ENCODE assay signal across 8 cellular contexts in genomic region chr5:42912184-42912766, GRCh38.
DNase-seq lines count a peak whose midpoint lies in the region; ATAC-seq, FAIRE-seq and TF ChIP-seq lines count a peak whose summit lies in the region.

No MANE protein-coding gene starts in this region.

- FAIRE-seq in GM12878 (lab: Jason Lieb, UNC) (peak; percentile 31), pancreas (lab: Jason Lieb, UNC) (no peak)

- H3K27ac Mint-ChIP-seq in neural crest cell (ENCODE audit: unreplicated experiment) = no peak overlapping the region
- no peak overlapping the region for H3K27ac Mint-ChIP-seq in activated T-helper 2 cell treated with anti-CD3 and anti-CD28 coated beads, Interferon-gamma antibody, Interleukin-2, Interleukin-4, amounts not matched to agents 10 μg/mL and 5 μg/mL and 100 μg/mL, durations not matched to agents 14 hours and 24 hours and 36 hours

- TF ChIP-seq CTCF in GM12878 (IDR thresholded peaks at IDR 0.05 in 2 of 3, conservative IDR thresholded peaks at IDR 0.05 in 1 of 3; ENCODE audit: control insufficient read depth in 2 of 3, extremely low read depth in 1 of 3, insufficient read depth in 1 of 3, low read depth in 3 of 3, low read length in 3 of 3) = peak; percentile 23 to 46 (median 33); a peak in 4 of 6 replicates
- peak; percentile 40 for TF ChIP-seq CTCF in neural crest cell (conservative IDR thresholded peaks at IDR 0.05)
- TF ChIP-seq CTCF in pancreas (IDR thresholded peaks at IDR 0.05) = peak in 1 of 4 donors; percentile 13

- no peaks in the 10 kb centered on the region for H3K9me3 Mint-ChIP-seq in neural crest cell
- no peaks in the 10 kb centered on the region for H3K9me3 Mint-ChIP-seq in activated T-helper 2 cell treated with anti-CD3 and anti-CD28 coated beads, Interferon-gamma antibody, Interleukin-2, Interleukin-4, amounts not matched to agents 10 μg/mL and 5 μg/mL and 100 μg/mL, durations not matched to agents 14 hours and 24 hours and 36 hours

- no peaks in the 10 kb centered on the region for H3K36me3 ChIP-seq in GM12878 (ENCODE audit: control insufficient read depth in 2 of 2, insufficient read depth in 2 of 2, low read length in 1 of 2)
- no peaks in the 10 kb centered on the region for H3K36me3 ChIP-seq in pancreas

- TF ChIP-seq POLR2A in GM12878 (IDR thresholded peaks at IDR 0.05; ENCODE audit: low read depth, low read length) = no peak

- peaks cover 8% of the 10 kb centered on the region for H3K4me1 Mint-ChIP-seq in neural crest cell
- H3K4me1 Mint-ChIP-seq in activated T-helper 2 cell treated with anti-CD3 and anti-CD28 coated beads, Interferon-gamma antibody, Interleukin-2, Interleukin-4, amounts not matched to agents 10 μg/mL and 5 μg/mL and 100 μg/mL, durations not matched to agents 14 hours and 24 hours and 36 hours (ENCODE audit: low read depth) = peaks cover 16% of the 10 kb centered on the region

- no peak overlapping the region for H3K9ac ChIP-seq in GM12878 (ENCODE audit: control insufficient read depth, insufficient read depth, low read length)

- DNase-seq in COLO829 (ENCODE audit: low spot score) (peak; percentile 39), HS-27A (ENCODE audit: low read depth) (peak; percentile 42), RPMI7951 (ENCODE audit: low read depth) (peak; percentile 63), GM12878 (ENCODE audit: low read depth, low spot score) (no peak), neural crest cell (ENCODE audit: low read depth, low spot score) (no peak), pancreas (no peak)
- DNase-seq in activated T-helper 2 cell treated with anti-CD3 and anti-CD28 coated beads, Interferon-gamma antibody, Interleukin-2, Interleukin-4, amounts not matched to agents 10 μg/mL and 5 μg/mL and 100 μg/mL, durations not matched to agents 14 hours and 24 hours and 36 hours (ENCODE audit: low spot score) = no peak

- no peaks in the 10 kb centered on the region for H4K20me1 ChIP-seq in GM12878 (ENCODE audit: control insufficient read depth, insufficient read depth)

- POLR2A ChIA-PET in GM12878 (lab: Charles Lee) = interaction anchor here (0.6 kb wide), 5 partner anchors 10 to 488 kb away, joined by 3 to 6 read pairs (median 4); no protein-coding TSS in a partner anchor

- WGBS in GM12878 (ENCODE audit: insufficient coverage, insufficient replicate concordance, low lambda C conversion rate, missing lambda C conversion rate) = 43% methylated on average over 8 of the region's 8 CpGs
- 68 to 82% methylated on average over 8 of the region's 8 CpGs for WGBS in pancreas, 2 donors

- peaks cover 4% of the 10 kb centered on the region; the same call in 1 of the 2 replicates for H3K4me1 ChIP-seq in GM12878 (ENCODE audit: control insufficient read depth, insufficient read depth, low read length)
- peaks cover 0 to 3% (median 0%) of the 10 kb centered on the region in 3 donors for H3K4me1 ChIP-seq in pancreas

- in situ Hi-C loops in GM12878 (cut with MboI) = no loop called here

- peak; percentile 59 for TF ChIP-seq RAD21 in GM12878 (IDR thresholded peaks at IDR 0.05; ENCODE audit: insufficient read depth, low read depth, low read length)

- H3K4me2 ChIP-seq in GM12878 (ENCODE audit: control insufficient read depth, insufficient read depth) = no peak overlapping the region

- BruUV-seq in GM12878 (replicated peaks; lab: Mats Ljungman, UMichigan) = no TSS peak

- no peak for ATAC-seq in GM12878
- no peak for ATAC-seq in pancreas
- ATAC-seq in GM21367 (IDR thresholded peaks at IDR 0.05; ENCODE audit: unreplicated experiment) = no peak

- H3K4me3 ChIP-seq in GM12878 (no peak overlapping the region), pancreas (no peak overlapping the region)

- no peaks in the 10 kb centered on the region for H3K36me3 Mint-ChIP-seq in neural crest cell (ENCODE audit: low read depth)
- H3K36me3 Mint-ChIP-seq in activated T-helper 2 cell treated with anti-CD3 and anti-CD28 coated beads, Interferon-gamma antibody, Interleukin-2, Interleukin-4, amounts not matched to agents 10 μg/mL and 5 μg/mL and 100 μg/mL, durations not matched to agents 14 hours and 24 hours and 36 hours (ENCODE audit: low read depth) = no peaks in the 10 kb centered on the region

- RAD21 ChIA-PET in GM12878 (lab: Charles Lee; ENCODE audit: unreplicated experiment) = interaction anchor here (0.6 to 4.6 kb wide), 10 partner anchors 9 to 478 kb away, joined by 3 to 36 read pairs (median 4); no protein-coding TSS in a partner anchor

- peaks cover 22% of the 10 kb centered on the region for H3K27me3 Mint-ChIP-seq in neural crest cell (ENCODE audit: low read depth)
- peaks cover 8% of the 10 kb centered on the region for H3K27me3 Mint-ChIP-seq in activated T-helper 2 cell treated with anti-CD3 and anti-CD28 coated beads, Interferon-gamma antibody, Interleukin-2, Interleukin-4, amounts not matched to agents 10 μg/mL and 5 μg/mL and 100 μg/mL, durations not matched to agents 14 hours and 24 hours and 36 hours (ENCODE audit: low read depth)

- H3K27me3 ChIP-seq in GM12878 (replicated peaks in 1 of 2; ENCODE audit: control insufficient read depth in 2 of 2, insufficient read depth in 2 of 2, low read length in 1 of 2) = no peaks in the 10 kb centered on the region; a peak in 1 of 4 replicates
- peaks cover 0 to 6% (median 0%) of the 10 kb centered on the region in 4 donors for H3K27me3 ChIP-seq in pancreas

- H3K27ac ChIP-seq in GM12878 (ENCODE audit: control insufficient read depth, insufficient read depth) = no peak overlapping the region
- H3K27ac ChIP-seq in pancreas = no peak overlapping the region

- H3K9me3 ChIP-seq in GM12878 (replicated peaks; ENCODE audit: control insufficient read depth, insufficient read depth, low read length) (no peaks in the 10 kb centered on the region), pancreas (no peaks in the 10 kb centered on the region)

- CTCF ChIA-PET in GM12878 (lab: Yijun Ruan, JAX) = interaction anchor here (0.5 to 5.2 kb wide), 23 partner anchors 17 to 478 kb away, joined by 3 to 50 read pairs (median 4); no protein-coding TSS in a partner anchor

- no peak overlapping the region for H3K4me3 Mint-ChIP-seq in neural crest cell
- H3K4me3 Mint-ChIP-seq in activated T-helper 2 cell treated with anti-CD3 and anti-CD28 coated beads, Interferon-gamma antibody, Interleukin-2, Interleukin-4, amounts not matched to agents 10 μg/mL and 5 μg/mL and 100 μg/mL, durations not matched to agents 14 hours and 24 hours and 36 hours (ENCODE audit: low read depth) = no peak overlapping the region

- no peaks in the 10 kb centered on the region for H3K79me2 ChIP-seq in GM12878 (ENCODE audit: control insufficient read depth, insufficient read depth, low read length)

- TF ChIP-seq EP300 in GM12878 (IDR thresholded peaks at IDR 0.05; ENCODE audit: borderline replicate concordance in 1 of 2, control insufficient read depth in 1 of 2, low read depth in 2 of 2, low read length in 2 of 2) = no peak

- no peak overlapping the region for H2AFZ ChIP-seq in GM12878 (ENCODE audit: control insufficient read depth, low read depth, low read length)

- SMC1A ChIA-PET in GM12878 (lab: Charles Lee; ENCODE audit: uncharacterized antibody, unreplicated experiment) = interaction anchor here (0.7 to 3.3 kb wide), 10 partner anchors 11 to 477 kb away, joined by 3 to 9 read pairs (median 4); no protein-coding TSS in a partner anchor

- intact Hi-C loops in GM12878 (cut with micrococcal nuclease; ENCODE audit: unreplicated experiment) = loop anchor here (1.0 kb wide), 1 partner anchor 193 kb away; no protein-coding TSS in a partner anchor
- intact Hi-C loops in pancreas (cut with DNase I) = no loop called here
- intact Hi-C loops in activated T-helper 2 cell treated with anti-CD3 and anti-CD28 coated beads, Interferon-gamma antibody, Interleukin-2, Interleukin-4, amounts not matched to agents 10 μg/mL and 5 μg/mL and 100 μg/mL, durations not matched to agents 14 hours and 24 hours and 36 hours (cut with micrococcal nuclease) = no loop called here

TF ChIP-seq in GM12878, 131 proteins besides CTCF, POLR2A, EP300 and RAD21:
- TF ChIP-seq SMC3 (IDR thresholded peaks at IDR 0.05; ENCODE audit: borderline replicate concordance, low read length) = peak; percentile 42; the same call in 1 of the 2 replicates
- TF ChIP-seq ZNF207 (IDR thresholded peaks at IDR 0.05; ENCODE audit: borderline replicate concordance) = no peak
- TF ChIP-seq ASH2L (IDR thresholded peaks at IDR 0.05; ENCODE audit: borderline replicate concordance, low read depth) = no peak
- no peak for TF ChIP-seq EZH2 (IDR thresholded peaks at IDR 0.05; ENCODE audit: borderline replicate concordance, control insufficient read depth, low read depth, low read length)

Comparison
In these comparisons a context has a peak if more than half of its experiments do, and no peak if none do; other contexts are left out.
1. DNase-seq: peak in COLO829 (single experiment), HS-27A (single experiment) and RPMI7951 (single experiment); none in GM12878 (single experiment), neural crest cell (single experiment), pancreas (0 of 6) and activated T-helper 2 cell treated with anti-CD3 and anti-CD28 coated beads, Interferon-gamma antibody, Interleukin-2, Interleukin-4, amounts not matched to agents 10 μg/mL and 5 μg/mL and 100 μg/mL, durations not matched to agents 14 hours and 24 hours and 36 hours (single experiment).